Comparison of ENCODE assay signal across 20 cellular contexts in genomic region chr5:134889335-134889734, GRCh38. TPM values are rescaled to one million over a fixed set of nuclear protein-coding genes. Genes with fewer than 3 reads are reported as not detected.
DNase-seq lines count a peak whose midpoint lies in the region; ATAC-seq and TF ChIP-seq lines count a peak whose summit lies in the region.
"Had no signal": no experiment of that assay in that cellular context is flagged by ENCODE, and none has a peak within 500 bp of the region (broad histone marks: within the 10 kb centered on the region; RNA-seq: fewer than 3 reads in every experiment).

No MANE protein-coding gene starts in this region.

- peak overlapping the region; percentile 18 for H3K27ac Mint-ChIP-seq in activated T-cell treated with anti-CD3 and anti-CD28 coated beads, Interleukin-2, amount 50 U/mL, for 24 hours
- H3K27ac Mint-ChIP-seq in activated naive CD8-positive, alpha-beta T cell: peak overlapping the region; percentile 22
- H3K27ac Mint-ChIP-seq in activated naive CD8-positive, alpha-beta T cell treated with anti-CD3 and anti-CD28 coated beads for 36 hours: no peak overlapping the region
- H3K27ac Mint-ChIP-seq: B cell; CD4-positive, alpha-beta T cell; CD8-positive, alpha-beta T cell had no signal

- in situ Hi-C loops in gastrocnemius medialis (cut with MboI; ENCODE audit: low sequenced_read_pairs in 4 of 4): loop anchor here in 1 of 4 donors (25.0 kb wide), 1 partner anchor 502 kb away; no protein-coding TSS in a partner anchor

- H3K36me3 Mint-ChIP-seq in activated T-cell treated with anti-CD3 and anti-CD28 coated beads, Interleukin-2, amount 50 U/mL, for 24 hours (ENCODE audit: low read depth): peaks cover 58% of the 10 kb centered on the region
- peaks cover 4% of the 10 kb centered on the region for H3K36me3 Mint-ChIP-seq in activated naive CD8-positive, alpha-beta T cell
- peaks cover 12% of the 10 kb centered on the region for H3K36me3 Mint-ChIP-seq in activated naive CD8-positive, alpha-beta T cell treated with anti-CD3 and anti-CD28 coated beads for 36 hours

- CTCF ChIA-PET in HEK293 (lab: Yijun Ruan, JAX): no interaction called here

- H3K4me1 Mint-ChIP-seq in activated T-cell treated with anti-CD3 and anti-CD28 coated beads, Interleukin-2, amount 50 U/mL, for 24 hours (ENCODE audit: low read depth): peaks cover 34% of the 10 kb centered on the region
- H3K4me1 Mint-ChIP-seq in activated naive CD8-positive, alpha-beta T cell (ENCODE audit: low read depth): peaks cover 19% of the 10 kb centered on the region
- peaks cover 7% of the 10 kb centered on the region for H3K4me1 Mint-ChIP-seq in activated naive CD8-positive, alpha-beta T cell treated with anti-CD3 and anti-CD28 coated beads for 36 hours

- no peaks in the 10 kb centered on the region for H3K27me3 ChIP-seq in right lobe of liver
- H3K27me3 ChIP-seq in gastrocnemius medialis: no peaks in the 10 kb centered on the region
- H3K27me3 ChIP-seq: BLaER1 treated with 17β-estradiol and CSF1 and Interleukin-3, amounts not matched to agents 10 nM and 100 nM had no signal

- TF ChIP-seq CTCF in HEK293 (tag by site-specific recombination; IDR thresholded peaks at IDR 0.05) (no peak), right lobe of liver (IDR thresholded peaks at IDR 0.05) (no peak), gastrocnemius medialis (IDR thresholded peaks at IDR 0.05 in 4 of 5, conservative IDR thresholded peaks at IDR 0.05 in 1 of 5) (no peak)

- H3K27ac ChIP-seq in HEK293 (ENCODE audit: extremely low read depth, low read depth, low read length) (no peak overlapping the region), right lobe of liver (no peak overlapping the region), caudate nucleus (ENCODE audit: low read depth, low read length) (no peak overlapping the region), gastrocnemius medialis (no peak overlapping the region)
- H3K27ac ChIP-seq: 22Rv1; A549; BLaER1 treated with 17β-estradiol and CSF1 and Interleukin-3, amounts not matched to agents 10 nM and 100 nM; C4-2B had no signal

- TF ChIP-seq POLR2A in right lobe of liver (IDR thresholded peaks at IDR 0.05) (no peak), gastrocnemius medialis (IDR thresholded peaks at IDR 0.05) (no peak)

- intact Hi-C loops in right lobe of liver (cut with DNase I): no loop called here
- intact Hi-C loops in gastrocnemius medialis (cut with DNase I; ENCODE audit: low total_unique reads): no loop called here

- no peak for DNase-seq in activated T-cell treated with anti-CD3 and anti-CD28 coated beads, Interleukin-2, amount 50 U/mL, for 24 hours
- DNase-seq in activated T-cell treated with anti-CD3 and anti-CD28 coated beads for 4 hours (no peak), right lobe of liver (no peak), caudate nucleus (lab: John Stamatoyannopoulos, UW) (no peak), gastrocnemius medialis (no peak)
- DNase-seq in activated naive CD8-positive, alpha-beta T cell treated with anti-CD3 and anti-CD28 coated beads for 36 hours: no peak
- DNase-seq: AML-193; Caco-2; Calu3; CD4-positive, alpha-beta T cell; CD8-positive, alpha-beta T cell; DMS79 treated with DMSO at 0.1 percent for 48 hours; GF-D8 had no signal

- no peaks in the 10 kb centered on the region for H3K4me1 ChIP-seq in HEK293 (ENCODE audit: control insufficient read depth, insufficient read depth, low read length)
- peaks cover 0 to 8% (median 0%) of the 10 kb centered on the region in 4 donors for H3K4me1 ChIP-seq in right lobe of liver
- no peaks in the 10 kb centered on the region for H3K4me1 ChIP-seq in gastrocnemius medialis
- H3K4me1 ChIP-seq: A549; BLaER1 treated with 17β-estradiol and CSF1 and Interleukin-3, amounts not matched to agents 10 nM and 100 nM; Caco-2 had no signal

- WGBS in right lobe of liver (ENCODE audit: insufficient coverage, low coverage, low lambda C conversion rate, missing lambda C conversion rate): 33% methylated on average over 8 of the region's 8 CpGs

- H3K36me3 ChIP-seq in HEK293 (ENCODE audit: control insufficient read depth in 2 of 2, insufficient read depth in 1 of 2, low read length in 2 of 2): peaks cover 14 to 28% of the 10 kb centered on the region in 2 experiments; a peak in 2 of 3 replicates
- peaks cover 0 to 3% (median 0%) of the 10 kb centered on the region in 4 donors for H3K36me3 ChIP-seq in right lobe of liver
- peaks cover 0 to 16% of the 10 kb centered on the region in 2 donors for H3K36me3 ChIP-seq in gastrocnemius medialis

- no peaks in the 10 kb centered on the region for H3K27me3 Mint-ChIP-seq in activated T-cell treated with anti-CD3 and anti-CD28 coated beads, Interleukin-2, amount 50 U/mL, for 24 hours
- H3K27me3 Mint-ChIP-seq in activated naive CD8-positive, alpha-beta T cell: no peaks in the 10 kb centered on the region
- H3K27me3 Mint-ChIP-seq in activated naive CD8-positive, alpha-beta T cell treated with anti-CD3 and anti-CD28 coated beads for 36 hours: no peaks in the 10 kb centered on the region
- H3K27me3 Mint-ChIP-seq: B cell; CD4-positive, alpha-beta T cell had no signal

- H3K9me3 ChIP-seq in HEK293 (ENCODE audit: control insufficient read depth, insufficient read depth, low read depth, low read length) (no peaks in the 10 kb centered on the region), right lobe of liver (no peaks in the 10 kb centered on the region), gastrocnemius medialis (no peaks in the 10 kb centered on the region)
- H3K9me3 ChIP-seq: A549, Caco-2 had no signal

- ATAC-seq in right lobe of liver: peak; percentile 80 to 91 (median 84)
- no peak for ATAC-seq in gastrocnemius medialis
- ATAC-seq: A549; CD8-positive, alpha-beta T cell had no signal

- H3K4me3 ChIP-seq in HEK293 (ENCODE audit: low read depth, low read length) (no peak overlapping the region), right lobe of liver (no peak overlapping the region), gastrocnemius medialis (no peak overlapping the region)
- H3K4me3 ChIP-seq: A549; BLaER1 treated with 17β-estradiol and CSF1 and Interleukin-3, amounts not matched to agents 10 nM and 100 nM had no signal

- no peak overlapping the region for H3K4me3 Mint-ChIP-seq in activated T-cell treated with anti-CD3 and anti-CD28 coated beads, Interleukin-2, amount 50 U/mL, for 24 hours
- H3K4me3 Mint-ChIP-seq in activated naive CD8-positive, alpha-beta T cell: no peak overlapping the region
- no peak overlapping the region for H3K4me3 Mint-ChIP-seq in activated naive CD8-positive, alpha-beta T cell treated with anti-CD3 and anti-CD28 coated beads for 36 hours
- H3K4me3 Mint-ChIP-seq: B cell; CD4-positive, alpha-beta T cell; CD8-positive, alpha-beta T cell had no signal

- no peaks in the 10 kb centered on the region for H3K9me3 Mint-ChIP-seq in activated T-cell treated with anti-CD3 and anti-CD28 coated beads, Interleukin-2, amount 50 U/mL, for 24 hours
- no peaks in the 10 kb centered on the region for H3K9me3 Mint-ChIP-seq in activated naive CD8-positive, alpha-beta T cell (ENCODE audit: low read depth)
- no peaks in the 10 kb centered on the region for H3K9me3 Mint-ChIP-seq in activated naive CD8-positive, alpha-beta T cell treated with anti-CD3 and anti-CD28 coated beads for 36 hours
- H3K9me3 Mint-ChIP-seq: CD4-positive, alpha-beta T cell; CD8-positive, alpha-beta T cell had no signal

- POLR2A ChIA-PET in HEK293 (lab: Yijun Ruan, JAX): no interaction called here

TF ChIP-seq in HEK293, 187 proteins besides CTCF, POLR2A, EP300 and RAD21:
- TF ChIP-seq SCRT2 (tag by site-specific recombination; IDR thresholded peaks at IDR 0.05): 0 out of 2 replicates have a peak, but pooled peaks have one; percentile 2
- no peak for TF ChIP-seq ZBTB49 (tag by site-specific recombination; IDR thresholded peaks at IDR 0.05; ENCODE audit: low read depth)

RNA-seq across cellular contexts. Expression of gene TXNDC15, which starts 15.2 kb away (rescaled TPM):
- total RNA-seq in activated naive CD8-positive, alpha-beta T cell treated with anti-CD3 and anti-CD28 coated beads for 36 hours: 10 to 100 TPM; 27.2 to 29.4 TPM
- total RNA-seq in right lobe of liver (10 to 100 TPM; 20.8 to 30.9 (median 28.2) TPM), gastrocnemius medialis (10 to 100 TPM; 37.0 to 81.1 (median 59.6) TPM)

RNA-seq across cellular contexts. Expression of gene PCBD2, which starts 15.6 kb away (rescaled TPM):
- total RNA-seq in activated naive CD8-positive, alpha-beta T cell treated with anti-CD3 and anti-CD28 coated beads for 36 hours: 10 to 100 TPM in 1 of 2 experiments, 1 to 10 TPM in 1; 7.6 to 10.4 TPM
- 10 to 100 TPM in 4 of 6 experiments, 1 to 10 TPM in 2; 4.9 to 11.9 (median 10.8) TPM for total RNA-seq in right lobe of liver
- 10 to 100 TPM; 16.9 to 21.7 (median 20.8) TPM for total RNA-seq in gastrocnemius medialis

RNA-seq across cellular contexts. Expression of gene C5orf24, which starts 43.6 kb away (rescaled TPM):
- 10 to 100 TPM; 24.1 to 30.5 TPM for total RNA-seq in activated naive CD8-positive, alpha-beta T cell treated with anti-CD3 and anti-CD28 coated beads for 36 hours
- total RNA-seq in right lobe of liver: 10 to 100 TPM; 19.0 to 41.8 (median 30.2) TPM
- total RNA-seq in gastrocnemius medialis: 10 to 100 TPM; 17.3 to 32.8 (median 23.4) TPM

Comparison
In these comparisons a context has a peak if more than half of its experiments do, and no peak if none do; other contexts are left out.
1. ATAC-seq: peak in right lobe of liver (4 of 4); none in gastrocnemius medialis (0 of 2).